Comparison of ENCODE assay signal across 8 cellular contexts in the genomic region with DNA sequence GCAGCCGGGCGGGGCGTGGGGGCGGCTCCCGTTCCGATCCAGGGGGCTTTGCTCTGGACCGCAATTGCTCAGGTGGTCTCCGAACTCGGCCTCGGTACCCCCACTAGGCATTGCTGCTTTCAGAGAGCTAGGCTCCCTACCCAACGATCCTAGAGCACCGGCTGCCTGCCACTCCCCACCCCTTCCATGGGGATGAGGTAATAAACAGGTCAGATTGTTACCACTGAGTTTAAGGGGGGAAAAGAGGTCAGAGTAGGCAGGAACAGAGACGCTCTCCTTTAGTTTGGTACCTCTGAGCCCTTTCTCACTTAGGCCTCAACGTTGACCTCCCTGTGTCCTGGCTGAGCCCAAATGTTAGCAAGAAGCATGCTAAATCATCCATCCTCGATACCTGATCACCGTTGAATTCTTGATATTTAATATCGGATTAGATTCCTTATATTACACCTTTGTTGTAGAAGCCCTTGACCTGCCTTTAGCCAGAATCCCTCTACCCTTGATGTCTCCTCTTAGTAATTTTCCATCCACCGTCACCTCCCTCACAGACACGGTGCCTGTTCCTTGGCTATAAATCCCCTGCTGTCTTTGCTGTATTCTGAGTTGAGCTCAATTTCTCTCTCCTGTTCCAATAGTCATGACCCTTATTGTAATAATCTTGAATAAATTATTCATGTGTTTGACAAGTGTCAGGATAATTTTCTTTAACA. TPM values are rescaled to one million over a fixed set of nuclear protein-coding genes. Genes with fewer than 3 reads are reported as not detected.
DNase-seq lines count a peak whose midpoint lies in the region; ATAC-seq and TF ChIP-seq lines count a peak whose summit lies in the region.

No MANE protein-coding gene starts in this region.

- peak overlapping the region; percentile 85 for H2AFZ ChIP-seq in KMS-11 (ENCODE audit: low read depth)

- peaks cover 27% of the 10 kb centered on the region; the same call in 1 of the 2 replicates for H3K79me2 ChIP-seq in KMS-11 (ENCODE audit: insufficient read depth, low read depth)

- H3K4me2 ChIP-seq in KMS-11, result peak overlapping the region; percentile 44

- 14 to 17% methylated on average over 12 to 19 of the region's 19 CpGs for WGBS in body of pancreas, 2 donors

- TF ChIP-seq POLR2A in body of pancreas (IDR thresholded peaks at IDR 0.05), result no peak

- H3K4me1 ChIP-seq in BE2C (peaks cover 4% of the 10 kb centered on the region; the same call in 1 of the 2 replicates), KMS-11 (ENCODE audit: low read depth, poor library complexity, severe bottlenecking) (peaks cover 47% of the 10 kb centered on the region), body of pancreas (peaks cover 20% of the 10 kb centered on the region)

- H3K27me3 ChIP-seq in BE2C (no peaks in the 10 kb centered on the region), KMS-11 (ENCODE audit: insufficient read depth, low read depth) (no peaks in the 10 kb centered on the region), body of pancreas (no peaks in the 10 kb centered on the region), layer of hippocampus (ENCODE audit: control insufficient read depth, insufficient read depth, low read length) (no peaks in the 10 kb centered on the region)

- intact Hi-C loops in body of pancreas (cut with DNase I), result no loop called here

- ATAC-seq in GM19397 (IDR thresholded peaks at IDR 0.05; ENCODE audit: unreplicated experiment), result peak; percentile 8
- peak; percentile 46 for ATAC-seq in body of pancreas

- H4K20me1 ChIP-seq in KMS-11 (ENCODE audit: insufficient read depth), result no peaks in the 10 kb centered on the region

- peak overlapping the region; percentile 61; the same call in 1 of the 2 replicates for H3K27ac ChIP-seq in KMS-11
- H3K27ac ChIP-seq in body of pancreas, result peak overlapping the region; percentile 85 to 93 (median 90)
- peak overlapping the region; percentile 97 for H3K27ac ChIP-seq in layer of hippocampus (ENCODE audit: low read depth, low read length)
- peak overlapping the region; percentile 97 for H3K27ac ChIP-seq in substantia nigra (ENCODE audit: low read depth, low read length, poor library complexity, severe bottlenecking)

- DNase-seq in BE2C (no peak), body of pancreas (no peak), substantia nigra (lab: John Stamatoyannopoulos, UW) (peak in 2 of 49 donors; percentile 45 to 49), NCI-H774 (lab: John Stamatoyannopoulos, UW) (no peak), NCI-H1417 treated with DMSO at 0.1 percent for 48 hours (lab: John Stamatoyannopoulos, UW) (no peak)

- peak overlapping the region; percentile 70; the same call in 1 of the 2 replicates for H3K9ac ChIP-seq in KMS-11

- H3K9me3 ChIP-seq in BE2C (no peaks in the 10 kb centered on the region; the same call in 1 of the 2 replicates), body of pancreas (no peaks in the 10 kb centered on the region)

- H3K36me3 ChIP-seq in BE2C (no peaks in the 10 kb centered on the region), KMS-11 (ENCODE audit: insufficient read depth) (no peaks in the 10 kb centered on the region), body of pancreas (replicated peaks in 1 of 2; ENCODE audit: insufficient read depth in 1 of 2, low read depth in 2 of 2) (no peaks in the 10 kb centered on the region)

- TF ChIP-seq CTCF in BE2C (IDR thresholded peaks at IDR 0.05; ENCODE audit: low read depth, low read length), result no peak
- no peak for TF ChIP-seq CTCF in KMS-11 (conservative IDR thresholded peaks at IDR 0.05; ENCODE audit: low read depth, low read length)
- TF ChIP-seq CTCF in body of pancreas (IDR thresholded peaks at IDR 0.05), result peak in 1 of 7 experiments; percentile 21

- peak overlapping the region; percentile 73 for H3K4me3 ChIP-seq in BE2C (ENCODE audit: low read depth, low read length)
- H3K4me3 ChIP-seq in KMS-11 (IDR thresholded peaks at IDR 0.05; ENCODE audit: insufficient read depth, low read depth, low read length), result peak overlapping the region; percentile 30
- H3K4me3 ChIP-seq in body of pancreas, result peak overlapping the region; percentile 21 to 83

RNA-seq across cellular contexts. Expression of a gene that starts 0.6 kb away (rescaled TPM):
- 5.9 TPM for polyA plus RNA-seq in BE2C (2012; ENCODE audit: insufficient read depth, insufficient read length, low read depth)
- 100 to 1,000 TPM in 1 of 2 donors, 10 to 100 TPM in 1; 88.2 to 227 TPM for total RNA-seq in body of pancreas
